ENCODE assay signal across 1 cellular context in the genomic region with DNA sequence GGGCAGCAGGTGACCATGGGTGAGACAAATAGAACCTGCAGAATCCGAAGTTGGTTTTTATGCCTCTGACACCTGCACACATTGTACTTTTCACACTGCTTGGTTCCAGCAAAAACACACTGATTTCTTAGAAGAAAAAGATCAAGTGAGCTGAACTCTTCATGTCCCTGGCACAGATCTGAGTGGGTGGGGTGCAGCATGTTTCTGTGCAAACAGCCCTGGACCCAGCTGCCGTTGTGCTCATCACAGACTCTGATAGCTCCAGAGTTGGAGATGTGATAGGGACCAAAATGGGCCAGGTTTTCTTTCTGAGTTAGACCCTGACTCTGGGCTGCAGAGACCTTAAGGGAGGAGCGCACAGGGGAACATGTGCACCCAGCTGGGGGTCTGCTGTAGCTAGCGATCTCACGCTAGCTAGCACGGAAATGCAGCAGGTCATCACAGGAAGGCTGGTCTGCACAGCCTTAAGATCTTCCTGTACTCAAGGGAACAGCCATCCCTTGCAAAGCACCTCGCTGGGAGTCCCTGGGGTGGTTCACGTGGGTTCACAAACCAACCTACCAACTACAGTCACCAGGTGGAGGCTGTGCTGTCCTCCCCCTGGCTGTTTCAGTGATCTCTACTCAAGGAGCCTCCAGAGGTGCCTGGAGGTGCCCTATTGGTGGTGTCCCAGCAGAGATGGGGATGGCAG.
TF ChIP-seq lines count a peak whose summit lies in the region.

No MANE protein-coding gene starts in this region.

TF ChIP-seq in H1, 55 proteins besides CTCF, POLR2A, EP300 and RAD21 (continued from another document):
- no peak for TF ChIP-seq CBX5 (IDR thresholded peaks at IDR 0.05; ENCODE audit: low read depth, low read length)
- TF ChIP-seq, protein P1, sequence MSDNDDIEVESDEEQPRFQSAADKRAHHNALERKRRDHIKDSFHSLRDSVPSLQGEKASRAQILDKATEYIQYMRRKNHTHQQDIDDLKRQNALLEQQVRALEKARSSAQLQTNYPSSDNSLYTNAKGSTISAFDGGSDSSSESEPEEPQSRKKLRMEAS (IDR thresholded peaks at IDR 0.05): no peak
- TF ChIP-seq TAF1 (IDR thresholded peaks at IDR 0.05; ENCODE audit: low read depth, low read length): no peak
- TF ChIP-seq BCL11A (IDR thresholded peaks at IDR 0.05; ENCODE audit: low read depth in 2 of 2, low read length in 2 of 2): no peak
- TF ChIP-seq, protein P2, sequence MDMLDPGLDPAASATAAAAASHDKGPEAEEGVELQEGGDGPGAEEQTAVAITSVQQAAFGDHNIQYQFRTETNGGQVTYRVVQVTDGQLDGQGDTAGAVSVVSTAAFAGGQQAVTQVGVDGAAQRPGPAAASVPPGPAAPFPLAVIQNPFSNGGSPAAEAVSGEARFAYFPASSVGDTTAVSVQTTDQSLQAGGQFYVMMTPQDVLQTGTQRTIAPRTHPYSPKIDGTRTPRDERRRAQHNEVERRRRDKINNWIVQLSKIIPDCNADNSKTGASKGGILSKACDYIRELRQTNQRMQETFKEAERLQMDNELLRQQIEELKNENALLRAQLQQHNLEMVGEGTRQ (IDR thresholded peaks at IDR 0.05; ENCODE audit: low read length): no peak
- TF ChIP-seq, protein P3, sequence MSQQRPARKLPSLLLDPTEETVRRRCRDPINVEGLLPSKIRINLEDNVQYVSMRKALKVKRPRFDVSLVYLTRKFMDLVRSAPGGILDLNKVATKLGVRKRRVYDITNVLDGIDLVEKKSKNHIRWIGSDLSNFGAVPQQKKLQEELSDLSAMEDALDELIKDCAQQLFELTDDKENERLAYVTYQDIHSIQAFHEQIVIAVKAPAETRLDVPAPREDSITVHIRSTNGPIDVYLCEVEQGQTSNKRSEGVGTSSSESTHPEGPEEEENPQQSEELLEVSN (IDR thresholded peaks at IDR 0.05): no peak
- no peak for TF ChIP-seq NRF1 (IDR thresholded peaks at IDR 0.05; ENCODE audit: low read depth, low read length)
- no peak for TF ChIP-seq SIRT6 (IDR thresholded peaks at IDR 0.05; ENCODE audit: low read length)
- TF ChIP-seq YY1 (IDR thresholded peaks at IDR 0.05; ENCODE audit: low read depth, low read length): no peak
- no peak for TF ChIP-seq CREB1 (IDR thresholded peaks at IDR 0.05)
- no peak for TF ChIP-seq HDAC2 (IDR thresholded peaks at IDR 0.05; ENCODE audit: borderline replicate concordance in 1 of 2, low read depth in 2 of 2, low read length in 2 of 2)
- TF ChIP-seq KDM4A (IDR thresholded peaks at IDR 0.05; ENCODE audit: low read depth, low read length, severe bottlenecking): no peak
- no peak for TF ChIP-seq RBBP5 (IDR thresholded peaks at IDR 0.05; ENCODE audit: borderline replicate concordance, low read depth, low read length)
- no peak for TF ChIP-seq TBP (IDR thresholded peaks at IDR 0.05; ENCODE audit: low read depth, low read length)
